Comparison of ENCODE assay signal across 18 cellular contexts in genomic region chr3:190217081-190217480, GRCh38.
DNase-seq lines count a peak whose midpoint lies in the region; ATAC-seq and TF ChIP-seq lines count a peak whose summit lies in the region.
"Had no signal": no experiment of that assay in that cellular context is flagged by ENCODE, and none has a peak within 500 bp of the region (broad histone marks: within the 10 kb centered on the region; RNA-seq: fewer than 3 reads in every experiment).

No MANE protein-coding gene starts in this region.

- ATAC-seq in esophagus mucosa: peak; percentile 68
- ATAC-seq in upper lobe of right lung: peak; percentile 50
- no peak for ATAC-seq in left cardiac atrium
- ATAC-seq in HG02588 (IDR thresholded peaks at IDR 0.05; ENCODE audit: unreplicated experiment): no peak
- ATAC-seq: GM12878, HepG2 had no signal

- intact Hi-C loops in upper lobe of right lung (cut with DNase I): no loop called here
- intact Hi-C loops in left cardiac atrium (cut with DNase I): no loop called here

- H3K36me3 ChIP-seq in upper lobe of right lung: no peaks in the 10 kb centered on the region
- H3K36me3 ChIP-seq: right lobe of liver had no signal

- H3K4me3 ChIP-seq in upper lobe of right lung: no peak overlapping the region
- H3K4me3 ChIP-seq: GM12878, right lobe of liver had no signal

- DNase-seq in HT-29 (ENCODE audit: low spot score) (peak; percentile 31), RKO (ENCODE audit: low spot score) (peak; percentile 8), upper lobe of right lung (no peak), left cardiac atrium (no peak)
- no peak for DNase-seq in activated CD4-positive, CD25-positive, alpha-beta regulatory T cell (lab: John Stamatoyannopoulos, UW)
- DNase-seq: activated CD4-positive, alpha-beta T cell treated with anti-CD3 and anti-CD28 coated beads, Interleukin-2, amount 50 U/mL, for 4 hours; activated T-cell treated with anti-CD3 and anti-CD28 coated beads, Interleukin-2, amount 50 U/mL, for 24 hours; CD4-positive, CD25-positive, alpha-beta regulatory T cell; islet precursor cell; NCI-H1092 treated with DMSO at 0.1 percent for 48 hours; NCI-H2171; right lobe of liver; stimulated activated CD4-positive, alpha-beta T cell treated with anti-CD3 and anti-CD28 coated beads, Interleukin-2, amount 100 ng/mL, for 24 hours; stimulated activated CD8-positive, alpha-beta memory T cell treated with anti-CD3 and anti-CD28 coated beads, Interleukin-4, amount 100 ng/mL, for 48 hours had no signal

- H3K27me3 ChIP-seq in upper lobe of right lung: no peaks in the 10 kb centered on the region
- H3K27me3 ChIP-seq: right lobe of liver had no signal

- no peaks in the 10 kb centered on the region for H3K9me3 ChIP-seq in upper lobe of right lung
- H3K9me3 ChIP-seq: right lobe of liver had no signal

- TF ChIP-seq CTCF in upper lobe of right lung (IDR thresholded peaks at IDR 0.05): no peak

- no peaks in the 10 kb centered on the region for H3K4me1 ChIP-seq in upper lobe of right lung
- H3K4me1 ChIP-seq: right lobe of liver had no signal

- no peak overlapping the region for H3K27ac ChIP-seq in upper lobe of right lung
- H3K27ac ChIP-seq: right lobe of liver had no signal

Comparison
In these comparisons a context has a peak if more than half of its experiments do, and no peak if none do; other contexts are left out.
1. DNase-seq: peak in HT-29 (single experiment) and RKO (single experiment); none in upper lobe of right lung (single experiment), left cardiac atrium (single experiment) and activated CD4-positive, CD25-positive, alpha-beta regulatory T cell (0 of 4).
2. ATAC-seq: peak in esophagus mucosa (single experiment) and upper lobe of right lung (single experiment); none in left cardiac atrium (0 of 2) and HG02588 (single experiment).